Comparison of ENCODE assay signal across 9 cellular contexts in genomic region chr15:90099072-90099867, GRCh38. TPM values are rescaled to one million over a fixed set of nuclear protein-coding genes. Genes with fewer than 3 reads are reported as not detected.
DNase-seq lines count a peak whose midpoint lies in the region; ATAC-seq, FAIRE-seq and TF ChIP-seq lines count a peak whose summit lies in the region.
"Had no signal": no experiment of that assay in that cellular context is flagged by ENCODE, and none has a peak within 500 bp of the region (broad histone marks: within the 10 kb centered on the region; RNA-seq: fewer than 3 reads in every experiment).

No MANE protein-coding gene starts in this region.

- no peaks in the 10 kb centered on the region for H3K36me3 ChIP-seq in smooth muscle cell (ENCODE audit: low read depth)

- peak overlapping the region; percentile 88 for H3K4me3 Mint-ChIP-seq in T-helper 17 cell
- peak overlapping the region; percentile 78 to 86 for H3K4me3 Mint-ChIP-seq in effector memory CD8-positive, alpha-beta T cell

- in situ Hi-C loops in GM18951 (cut with MboI; ENCODE audit: low sequenced_read_pairs, unreplicated experiment) = no loop called here

- no peak overlapping the region for H3K4me3 ChIP-seq in smooth muscle cell

- peaks cover 11% of the 10 kb centered on the region for H3F3A ChIP-seq in smooth muscle cell (ENCODE audit: low read depth)

- no peak for FAIRE-seq in HTR-8/SVneo (lab: Jason Lieb, UNC)

- peak overlapping the region; percentile 98 for H3K27ac Mint-ChIP-seq in T-helper 17 cell
- H3K27ac Mint-ChIP-seq in effector memory CD8-positive, alpha-beta T cell = peak overlapping the region; percentile 92 to 98

- 93% methylated on average over 10 of the region's 10 CpGs for WGBS in smooth muscle cell (ENCODE audit: low lambda C conversion rate)

- no peak for ATAC-seq in T-helper 17 cell
- peak; percentile 23 for ATAC-seq in effector memory CD8-positive, alpha-beta T cell (replicated peaks)
- ATAC-seq in HG02970 (IDR thresholded peaks at IDR 0.05; ENCODE audit: low FRiP score, unreplicated experiment) = no peak

- no peak overlapping the region for H2AFZ ChIP-seq in smooth muscle cell (ENCODE audit: low read depth)

- no peak overlapping the region for H3K9ac ChIP-seq in smooth muscle cell (ENCODE audit: low read depth)

- no peaks in the 10 kb centered on the region for H3K9me3 ChIP-seq in T-helper 17 cell (ENCODE audit: control insufficient read depth, low read length, poor library complexity, severe bottlenecking)
- H3K9me3 ChIP-seq in smooth muscle cell (replicated peaks; ENCODE audit: low read depth) = no peaks in the 10 kb centered on the region

- no peaks in the 10 kb centered on the region for H3K27me3 Mint-ChIP-seq in T-helper 17 cell
- no peaks in the 10 kb centered on the region for H3K27me3 Mint-ChIP-seq in effector memory CD8-positive, alpha-beta T cell

- peak overlapping the region; percentile 42 for H3K4me2 ChIP-seq in smooth muscle cell

- H3K9me3 Mint-ChIP-seq in effector memory CD8-positive, alpha-beta T cell = no peaks in the 10 kb centered on the region

- peak overlapping the region; percentile 72 for H3K27ac ChIP-seq in smooth muscle cell (ENCODE audit: low read depth)

- TF ChIP-seq POLR2A in GM18951 (IDR thresholded peaks at IDR 0.05; ENCODE audit: extremely low read depth, insufficient read depth, insufficient read length) = peak; percentile 21

- peaks cover 13% of the 10 kb centered on the region for H3K4me1 ChIP-seq in smooth muscle cell (ENCODE audit: low read depth)

- no peaks in the 10 kb centered on the region for H3K27me3 ChIP-seq in smooth muscle cell (ENCODE audit: low read depth)

- H3K79me2 ChIP-seq in smooth muscle cell (ENCODE audit: low read depth) = peaks cover 67% of the 10 kb centered on the region

- peaks cover 63% of the 10 kb centered on the region for H4K20me1 ChIP-seq in smooth muscle cell (ENCODE audit: low read depth)

- peaks cover 60% of the 10 kb centered on the region for H3K4me1 Mint-ChIP-seq in T-helper 17 cell
- H3K4me1 Mint-ChIP-seq in effector memory CD8-positive, alpha-beta T cell (ENCODE audit: low read depth in 2 of 2) = peaks cover 74 to 76% of the 10 kb centered on the region in 2 donors

- no peaks in the 10 kb centered on the region for H3K36me3 Mint-ChIP-seq in T-helper 17 cell (ENCODE audit: low read depth)
- H3K36me3 Mint-ChIP-seq in effector memory CD8-positive, alpha-beta T cell (ENCODE audit: insufficient read depth) = peaks cover 39% of the 10 kb centered on the region

- DNase-seq in T-helper 17 cell (no peak), smooth muscle cell (lab: John Stamatoyannopoulos, UW; ENCODE audit: unreplicated experiment) (no peak), HTR-8/SVneo (ENCODE audit: insufficient read length, low spot score) (no peak), NCI-H345 treated with DMSO at 0.1 percent for 48 hours (lab: John Stamatoyannopoulos, UW; ENCODE audit: unreplicated experiment) (no peak), D341Med (ENCODE audit: low spot score) (no peak)
- peak; percentile 40 to 50 (median 40) for DNase-seq in effector memory CD8-positive, alpha-beta T cell
- DNase-seq: NCI-H1436 treated with DMSO at 0.1 percent for 48 hours had no signal

- no peak for TF ChIP-seq CTCF in smooth muscle cell (IDR thresholded peaks at IDR 0.05; ENCODE audit: borderline replicate concordance, insufficient read depth, poor library complexity, severe bottlenecking)

RNA-seq across cellular contexts. Expression of gene IDH2, which starts 3.0 kb away (rescaled TPM):
- total RNA-seq in T-helper 17 cell (10 to 100 TPM; 45.0 to 48.8 TPM), smooth muscle cell (67.9 and 82.9 TPM in 2 replicates)
- polyA plus RNA-seq in smooth muscle cell = 265 and 278 TPM in 2 replicates

Comparison
In these comparisons a context has a peak if more than half of its experiments do, and no peak if none do; other contexts are left out.
1. DNase-seq: peak in effector memory CD8-positive, alpha-beta T cell (3 of 3); none in T-helper 17 cell (0 of 3), smooth muscle cell (single experiment), HTR-8/SVneo (single experiment), NCI-H345 treated with DMSO at 0.1 percent for 48 hours (single experiment) and D341Med (single experiment).